22 cellular contexts compared by ENCODE assay signal in the genomic region with DNA sequence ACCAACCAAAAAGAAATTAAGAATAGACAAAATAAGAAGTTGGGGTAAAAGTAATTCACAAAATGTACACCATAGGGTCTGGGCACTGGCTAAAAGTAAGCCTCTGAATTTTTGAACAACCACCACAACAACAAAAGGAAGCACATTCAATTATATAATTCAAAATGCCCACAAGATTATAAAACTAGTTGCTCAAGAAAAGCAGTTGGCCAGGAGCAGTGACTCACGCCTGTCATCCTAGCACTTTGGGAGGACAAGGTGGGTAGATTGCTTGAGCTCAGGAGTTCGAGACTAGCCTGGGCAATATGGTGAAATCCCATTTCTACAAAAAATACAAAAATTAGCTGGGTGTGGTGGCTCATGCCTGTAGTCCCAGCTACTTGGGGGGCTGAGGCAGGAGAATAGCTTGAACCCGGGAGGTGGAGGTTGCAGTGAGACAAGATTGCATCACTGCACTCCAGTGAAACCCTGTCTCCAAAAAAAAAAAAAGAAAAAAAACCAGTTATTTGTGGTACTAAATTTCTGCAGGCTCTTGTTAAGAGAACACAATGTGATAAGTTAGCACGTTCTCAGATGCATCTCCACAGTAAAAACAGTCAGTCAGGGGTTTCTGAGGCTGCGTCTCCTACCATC.
"Had no signal": no experiment of that assay in that cellular context is flagged by ENCODE, and none has a peak within 500 bp of the region (broad histone marks: within the 10 kb centered on the region; RNA-seq: fewer than 3 reads in every experiment).

No MANE protein-coding gene starts in this region.

- H3K4me3 Mint-ChIP-seq: activated B cell treated with CpG ODN at 0.5 μM for 24 hours; activated CD4-positive, alpha-beta memory T cell treated with anti-CD3 and anti-CD28 coated beads for 36 hours; activated CD8-positive, alpha-beta memory T cell treated with anti-CD3 and anti-CD28 coated beads, Interleukin-2, amount 10 ng/mL, durations not matched to agents 7 days and 5 days; activated naive CD8-positive, alpha-beta T cell treated with anti-CD3 and anti-CD28 coated beads, Interleukin-2, amount 10 ng/mL, durations not matched to agents 7 days and 5 days; mesothelial cell of epicardium; nephron progenitor cell; stimulated activated naive CD8-positive, alpha-beta T cell treated with anti-CD3 and anti-CD28 coated beads, Interleukin-15, amount 100 ng/mL, for 72 hours had no signal

- H3K4me3 ChIP-seq: right atrium auricular region, skin epidermis, suprapubic skin, transverse colon, uterus had no signal

- H3K9me3 Mint-ChIP-seq: activated B cell treated with CpG ODN at 0.5 μM for 24 hours; activated CD4-positive, alpha-beta memory T cell treated with anti-CD3 and anti-CD28 coated beads for 36 hours; activated naive CD8-positive, alpha-beta T cell treated with anti-CD3 and anti-CD28 coated beads, Interleukin-2, amount 10 ng/mL, durations not matched to agents 7 days and 5 days; activated T-helper 2 cell treated with anti-CD3 and anti-CD28 coated beads, Interferon-gamma antibody, Interleukin-2, Interleukin-4, amounts not matched to agents 10 μg/mL and 5 μg/mL and 100 μg/mL, durations not matched to agents 14 hours and 24 hours and 36 hours; mesothelial cell of epicardium; nephron progenitor cell; stimulated activated naive CD8-positive, alpha-beta T cell treated with anti-CD3 and anti-CD28 coated beads, Interleukin-15, amount 100 ng/mL, for 72 hours had no signal

- DNase-seq: activated B cell treated with CpG ODN at 0.5 μM for 24 hours; activated CD4-positive, alpha-beta memory T cell treated with anti-CD3 and anti-CD28 coated beads for 36 hours; activated CD4-positive, alpha-beta T cell treated with anti-CD3 and anti-CD28 coated beads for 4 hours; activated CD8-positive, alpha-beta memory T cell treated with anti-CD3 and anti-CD28 coated beads, Interleukin-2, amount 10 ng/mL, durations not matched to agents 7 days and 5 days; activated naive CD4-positive, alpha-beta T cell treated with Interleukin-2 at 50 U/mL for 16 hours; activated naive CD8-positive, alpha-beta T cell treated with anti-CD3 and anti-CD28 coated beads, Interleukin-2, amount 10 ng/mL, durations not matched to agents 7 days and 5 days; activated T-cell treated with anti-CD3 and anti-CD28 coated beads, Interleukin-2, amount 50 U/mL, for 1 hour; amygdala; kidney; nephron progenitor cell; nucleus accumbens; stimulated activated naive CD8-positive, alpha-beta T cell treated with anti-CD3 and anti-CD28 coated beads, Interleukin-15, amount 100 ng/mL, for 72 hours; transverse colon; uterus had no signal

- ATAC-seq: activated CD8-positive, alpha-beta memory T cell treated with anti-CD3 and anti-CD28 coated beads, Interleukin-2, amount 10 ng/mL, durations not matched to agents 7 days and 5 days; left lobe of liver; stimulated activated naive CD8-positive, alpha-beta T cell treated with anti-CD3 and anti-CD28 coated beads, Interleukin-15, amount 100 ng/mL, for 72 hours had no signal

- H3K4me1 Mint-ChIP-seq: nephron progenitor cell had no signal

- H3K36me3 Mint-ChIP-seq: activated CD4-positive, alpha-beta memory T cell treated with anti-CD3 and anti-CD28 coated beads for 36 hours; activated CD8-positive, alpha-beta memory T cell treated with anti-CD3 and anti-CD28 coated beads, Interleukin-2, amount 10 ng/mL, durations not matched to agents 7 days and 5 days; activated naive CD8-positive, alpha-beta T cell treated with anti-CD3 and anti-CD28 coated beads, Interleukin-2, amount 10 ng/mL, durations not matched to agents 7 days and 5 days; mesothelial cell of epicardium had no signal

- H3K27me3 ChIP-seq: right atrium auricular region, uterus had no signal

- H3K36me3 ChIP-seq: right atrium auricular region, suprapubic skin, transverse colon, uterus had no signal

- H3K9me3 ChIP-seq: right atrium auricular region, suprapubic skin, transverse colon, uterus had no signal

- H3K27ac Mint-ChIP-seq: activated B cell treated with CpG ODN at 0.5 μM for 24 hours; activated CD4-positive, alpha-beta memory T cell treated with anti-CD3 and anti-CD28 coated beads for 36 hours; activated CD8-positive, alpha-beta memory T cell treated with anti-CD3 and anti-CD28 coated beads, Interleukin-2, amount 10 ng/mL, durations not matched to agents 7 days and 5 days; activated naive CD8-positive, alpha-beta T cell treated with anti-CD3 and anti-CD28 coated beads, Interleukin-2, amount 10 ng/mL, durations not matched to agents 7 days and 5 days; activated T-helper 2 cell treated with anti-CD3 and anti-CD28 coated beads, Interferon-gamma antibody, Interleukin-2, Interleukin-4, amounts not matched to agents 10 μg/mL and 5 μg/mL and 100 μg/mL, durations not matched to agents 14 hours and 24 hours and 36 hours; mesothelial cell of epicardium; nephron progenitor cell; progenitor cell of endocrine pancreas; stimulated activated naive CD8-positive, alpha-beta T cell treated with anti-CD3 and anti-CD28 coated beads, Interleukin-15, amount 100 ng/mL, for 72 hours had no signal

- H3K27ac ChIP-seq: epithelial cell of prostate, right atrium auricular region, skin epidermis, suprapubic skin, transverse colon, uterus had no signal

- H3K4me1 ChIP-seq: right atrium auricular region, suprapubic skin, uterus had no signal
